Comparison of ENCODE assay signal across 8 cellular contexts in the genomic region with DNA sequence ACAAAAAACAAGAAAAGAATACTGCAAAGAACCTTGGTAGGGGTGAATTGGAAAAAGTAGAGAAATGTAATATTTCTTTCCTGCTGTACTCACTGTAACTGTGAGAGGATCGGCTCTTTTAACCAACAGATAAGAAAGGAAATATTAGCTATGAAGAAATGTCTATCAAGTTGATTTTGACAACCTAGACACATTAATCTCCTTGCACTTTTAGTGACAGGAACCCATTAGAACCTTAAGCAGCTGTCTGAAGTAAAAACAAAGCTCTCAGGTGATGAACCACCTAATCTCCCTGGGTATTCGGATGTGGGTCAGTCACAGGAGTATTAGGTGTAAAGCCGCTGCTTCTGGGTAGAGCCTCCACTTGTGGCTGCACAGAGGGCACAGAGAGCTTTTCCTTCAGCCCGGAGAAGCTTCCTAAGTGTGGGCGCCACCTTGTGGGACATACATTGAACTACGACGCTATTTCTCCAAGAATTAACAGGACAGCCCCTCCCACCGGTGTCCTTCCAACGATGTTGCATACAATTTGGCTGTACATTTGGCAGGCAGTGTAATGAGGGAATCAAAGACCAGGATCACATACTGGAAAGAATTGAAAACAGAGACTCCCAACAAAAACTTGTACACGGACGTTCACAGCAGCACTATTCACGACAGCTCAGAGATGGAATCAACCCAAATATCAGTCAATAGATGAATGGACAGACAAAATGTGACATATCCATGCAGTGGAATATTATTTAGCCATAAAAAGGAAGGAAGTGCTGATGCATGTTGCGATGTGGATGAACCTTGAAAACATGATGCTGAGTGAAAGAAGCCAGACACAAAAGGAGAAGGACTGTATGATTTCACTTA. TPM values are rescaled to one million over a fixed set of nuclear protein-coding genes. Genes with fewer than 3 reads are reported as not detected.
DNase-seq lines count a peak whose midpoint lies in the region; ATAC-seq and TF ChIP-seq lines count a peak whose summit lies in the region.

No MANE protein-coding gene starts in this region.

- H3K27me3 ChIP-seq in tibial nerve, result no peaks in the 10 kb centered on the region

- H3K4me1 Mint-ChIP-seq in activated naive CD4-positive, alpha-beta T cell treated with anti-CD3 and anti-CD28 coated beads for 36 hours (ENCODE audit: low read depth), result peaks cover 6% of the 10 kb centered on the region
- H3K4me1 Mint-ChIP-seq in osteocyte (ENCODE audit: unreplicated experiment), result peaks cover 5% of the 10 kb centered on the region

- peak; percentile 86 for ATAC-seq in GM21381 (IDR thresholded peaks at IDR 0.05; ENCODE audit: unreplicated experiment)

- intact Hi-C loops in activated naive CD4-positive, alpha-beta T cell treated with anti-CD3 and anti-CD28 coated beads for 36 hours (cut with micrococcal nuclease), result loop anchor here (1.0 kb wide), 6 partner anchors 47 to 482 kb away; partner anchors contain the start of genes ALDH2 and BRAP

- CTCF ChIA-PET in activated naive CD4-positive, alpha-beta T cell treated with anti-CD3 and anti-CD28 coated beads for 36 hours (lab: Charles Lee), result interaction anchor here (0.6 to 2.2 kb wide), 32 partner anchors 10 to 571 kb away, joined by 3 to 13 read pairs (median 5); partner anchors contain the start of genes ACAD10 and BRAP

- H3K4me3 ChIP-seq in SK-N-MC (no peak overlapping the region), tibial nerve (no peak overlapping the region)

- no peaks in the 10 kb centered on the region for H3K27me3 Mint-ChIP-seq in activated naive CD4-positive, alpha-beta T cell treated with anti-CD3 and anti-CD28 coated beads for 36 hours (ENCODE audit: low read depth)
- H3K27me3 Mint-ChIP-seq in osteocyte (ENCODE audit: unreplicated experiment), result peaks cover 5% of the 10 kb centered on the region

- H3K27ac Mint-ChIP-seq in activated naive CD4-positive, alpha-beta T cell treated with anti-CD3 and anti-CD28 coated beads for 36 hours, result no peak overlapping the region
- H3K27ac Mint-ChIP-seq in osteocyte (ENCODE audit: unreplicated experiment), result no peak overlapping the region

- H3K27ac ChIP-seq in SK-N-MC (no peak overlapping the region), tibial nerve (no peak overlapping the region)

- peaks cover 0 to 5% (median 0%) of the 10 kb centered on the region in 4 donors for H3K4me1 ChIP-seq in tibial nerve

- H3K36me3 ChIP-seq in SK-N-MC (ENCODE audit: insufficient read depth, low read length) (no peaks in the 10 kb centered on the region), tibial nerve (peaks cover 0 to 46% (median 4%) of the 10 kb centered on the region in 3 donors)

- no peak overlapping the region for H3K4me3 Mint-ChIP-seq in activated naive CD4-positive, alpha-beta T cell treated with anti-CD3 and anti-CD28 coated beads for 36 hours
- no peak overlapping the region for H3K4me3 Mint-ChIP-seq in osteocyte (ENCODE audit: unreplicated experiment)

- no peak for TF ChIP-seq POLR2A in tibial nerve (IDR thresholded peaks at IDR 0.05)

- no peaks in the 10 kb centered on the region for H3K9me3 ChIP-seq in SK-N-MC (ENCODE audit: low read depth, low read length)
- no peaks in the 10 kb centered on the region for H3K9me3 ChIP-seq in tibial nerve

- H3K9ac ChIP-seq in SK-N-MC (ENCODE audit: insufficient read length), result no peak overlapping the region

- TF ChIP-seq CTCF in osteocyte (IDR thresholded peaks at IDR 0.05) (peak; percentile 84), tibial nerve (IDR thresholded peaks at IDR 0.05) (peak; percentile 70 to 83 (median 81))

- 15 to 18% methylated on average over 13 of the region's 13 CpGs for WGBS in tibial nerve, 2 donors

- H3K36me3 Mint-ChIP-seq in activated naive CD4-positive, alpha-beta T cell treated with anti-CD3 and anti-CD28 coated beads for 36 hours (ENCODE audit: low read depth), result no peaks in the 10 kb centered on the region
- H3K36me3 Mint-ChIP-seq in osteocyte (ENCODE audit: unreplicated experiment), result peaks cover 19% of the 10 kb centered on the region

- H3K9me3 Mint-ChIP-seq in activated naive CD4-positive, alpha-beta T cell treated with anti-CD3 and anti-CD28 coated beads for 36 hours, result no peaks in the 10 kb centered on the region
- no peaks in the 10 kb centered on the region for H3K9me3 Mint-ChIP-seq in osteocyte (ENCODE audit: unreplicated experiment)

- peak; percentile 92 for DNase-seq in Ammon's horn (ENCODE audit: low spot score)
- DNase-seq in NCI-H1092 (lab: John Stamatoyannopoulos, UW), result peak; percentile 54
- DNase-seq in SK-N-MC (ENCODE audit: low read depth, low spot score), result peak; percentile 70
- DNase-seq in activated naive CD4-positive, alpha-beta T cell treated with anti-CD3 and anti-CD28 coated beads for 36 hours, result peak; percentile 82
- peak; percentile 81 for DNase-seq in globus pallidus (ENCODE audit: low spot score)
- no peak for DNase-seq in osteocyte (ENCODE audit: extremely low spot score, unreplicated experiment)
- peak; percentile 52 to 82 for DNase-seq in tibial nerve (ENCODE audit: low spot score in 2 of 2)

- TF ChIP-seq EP300 in tibial nerve (IDR thresholded peaks at IDR 0.05), result no peak

RNA-seq across cellular contexts. Expression of gene MAPKAPK5, which starts 28.9 kb away (rescaled TPM):
- total RNA-seq in activated naive CD4-positive, alpha-beta T cell treated with anti-CD3 and anti-CD28 coated beads for 36 hours, result 10 to 100 TPM; 41.9 to 43.6 TPM
- total RNA-seq in osteocyte, result 41.4 and 45.0 TPM in 2 replicates
- total RNA-seq in tibial nerve, result 10 to 100 TPM; 36.1 to 65.1 (median 44.7) TPM

RNA-seq across cellular contexts. Expression of gene ALDH2, which starts 46.4 kb away (rescaled TPM):
- 1 to 10 TPM; 4.0 to 4.6 TPM for total RNA-seq in activated naive CD4-positive, alpha-beta T cell treated with anti-CD3 and anti-CD28 coated beads for 36 hours
- total RNA-seq in osteocyte, result 68.4 and 69.1 TPM in 2 replicates
- 100 to 1,000 TPM in 2 of 4 donors, 10 to 100 TPM in 2; 70.2 to 120 (median 95.3) TPM for total RNA-seq in tibial nerve

Comparison
In these comparisons a context has a peak if more than half of its experiments do, and no peak if none do; other contexts are left out.
1. RNA of gene ALDH2, which starts 46.4 kb away (total RNA-seq): 70.2 to 120 TPM in tibial nerve and 68.4 to 69.1 TPM in osteocyte; 4.0 to 4.6 TPM in activated naive CD4-positive, alpha-beta T cell treated with anti-CD3 and anti-CD28 coated beads for 36 hours; every median in the first group is over 10 times any median in the second.